Comparison of ENCODE assay signal across 17 cellular contexts in genomic region chr20:47257771-47258170, GRCh38.
DNase-seq lines count a peak whose midpoint lies in the region; ATAC-seq, FAIRE-seq and TF ChIP-seq lines count a peak whose summit lies in the region.
"Had no signal": no experiment of that assay in that cellular context is flagged by ENCODE, and none has a peak within 500 bp of the region (broad histone marks: within the 10 kb centered on the region; RNA-seq: fewer than 3 reads in every experiment).

No MANE protein-coding gene starts in this region.

- H3K4me2 ChIP-seq in astrocyte (ENCODE audit: low read length) (no peak overlapping the region), mesenchymal stem cell (ENCODE audit: low read length, poor library complexity, severe bottlenecking) (no peak overlapping the region), Karpas-422 (ENCODE audit: low read depth, low read length, poor library complexity, severe bottlenecking) (no peak overlapping the region)

- H3K9me3 Mint-ChIP-seq in stimulated activated naive CD8-positive, alpha-beta T cell treated with anti-CD3 and anti-CD28 coated beads, Interleukin-15, Interleukin-2, amounts not matched to agents 100 ng/mL and 50 ng/mL, for 24 hours: no peaks in the 10 kb centered on the region
- no peaks in the 10 kb centered on the region for H3K9me3 Mint-ChIP-seq in astrocyte (ENCODE audit: unreplicated experiment)
- H3K9me3 Mint-ChIP-seq: stimulated activated naive CD8-positive, alpha-beta T cell treated with anti-CD3 and anti-CD28 coated beads, Interleukin-15, amount 100 ng/mL, for 72 hours had no signal

- H3K9ac ChIP-seq in astrocyte (ENCODE audit: low read length) (peak overlapping the region; percentile 61), mesenchymal stem cell (ENCODE audit: low read length) (peak overlapping the region; percentile 62), Karpas-422 (ENCODE audit: low read length) (no peak overlapping the region)

- H4K91ac ChIP-seq in mesenchymal stem cell (ENCODE audit: low read length): no peak overlapping the region

- H3K4me3 ChIP-seq in astrocyte (ENCODE audit: insufficient read depth, low read depth, low read length) (no peak overlapping the region), mesenchymal stem cell (ENCODE audit: insufficient read depth in 1 of 2, low read depth in 1 of 2, low read length in 2 of 2) (no peak overlapping the region), Karpas-422 (ENCODE audit: low read length) (no peak overlapping the region)

- peaks cover 22% of the 10 kb centered on the region for H3K79me2 ChIP-seq in astrocyte (ENCODE audit: insufficient read depth, low read length)
- H3K79me2 ChIP-seq in Karpas-422 (ENCODE audit: low read length): peaks cover 81% of the 10 kb centered on the region

- ATAC-seq in stimulated activated naive CD8-positive, alpha-beta T cell treated with anti-CD3 and anti-CD28 coated beads, Interleukin-15, Interleukin-2, amounts not matched to agents 100 U/mL and 50 U/mL, for 24 hours: no peak
- no peak for ATAC-seq in foreskin keratinocyte
- no peak for ATAC-seq in HG03457 (IDR thresholded peaks at IDR 0.05; ENCODE audit: unreplicated experiment)
- ATAC-seq: stimulated activated naive CD8-positive, alpha-beta T cell treated with anti-CD3 and anti-CD28 coated beads, Interleukin-15, amount 100 ng/mL, for 72 hours had no signal

- FAIRE-seq in astrocyte (lab: Jason Lieb, UNC): no peak
- FAIRE-seq: G401.6, H1 had no signal

- peaks cover 31% of the 10 kb centered on the region for H3K4me1 Mint-ChIP-seq in stimulated activated naive CD8-positive, alpha-beta T cell treated with anti-CD3 and anti-CD28 coated beads, Interleukin-15, Interleukin-2, amounts not matched to agents 100 ng/mL and 50 ng/mL, for 24 hours (ENCODE audit: low read depth)
- H3K4me1 Mint-ChIP-seq in astrocyte (ENCODE audit: low read depth, unreplicated experiment): peaks cover 29% of the 10 kb centered on the region

- H4K20me1 ChIP-seq in astrocyte (ENCODE audit: insufficient read depth, low read length) (no peaks in the 10 kb centered on the region), Karpas-422 (ENCODE audit: insufficient read depth, low read depth, low read length) (no peaks in the 10 kb centered on the region)

- TF ChIP-seq CTCF in astrocyte (IDR thresholded peaks at IDR 0.05; ENCODE audit: insufficient read depth, low read depth, low read length) (no peak), foreskin keratinocyte (conservative IDR thresholded peaks at IDR 0.05) (no peak)

- WGBS in mesenchymal stem cell: 99% methylated on average over 3 of the region's 3 CpGs

- H3K9me3 ChIP-seq in astrocyte (ENCODE audit: insufficient read depth, low read depth, low read length) (no peaks in the 10 kb centered on the region), mesenchymal stem cell (ENCODE audit: control insufficient read depth, low read length) (no peaks in the 10 kb centered on the region), Karpas-422 (ENCODE audit: low read length) (no peaks in the 10 kb centered on the region)

- H3K23ac ChIP-seq in mesenchymal stem cell (ENCODE audit: low read length in 2 of 2): no peak overlapping the region

- peaks cover 27% of the 10 kb centered on the region for H3K4me1 ChIP-seq in astrocyte (ENCODE audit: insufficient read depth, low read length)
- H3K4me1 ChIP-seq in mesenchymal stem cell (ENCODE audit: control insufficient read depth, insufficient read depth, low read depth, low read length): peaks cover 4% of the 10 kb centered on the region
- H3K4me1 ChIP-seq in foreskin keratinocyte: no peaks in the 10 kb centered on the region
- peaks cover 33% of the 10 kb centered on the region for H3K4me1 ChIP-seq in Karpas-422 (ENCODE audit: low read length)

- H3K9me2 ChIP-seq in Karpas-422 (replicated peaks; ENCODE audit: insufficient read depth, low read length): no peaks in the 10 kb centered on the region

- no peaks in the 10 kb centered on the region for H3K27me3 Mint-ChIP-seq in stimulated activated naive CD8-positive, alpha-beta T cell treated with anti-CD3 and anti-CD28 coated beads, Interleukin-15, Interleukin-2, amounts not matched to agents 100 ng/mL and 50 ng/mL, for 24 hours
- H3K27me3 Mint-ChIP-seq in astrocyte (ENCODE audit: low read depth, unreplicated experiment): no peaks in the 10 kb centered on the region
- H3K27me3 Mint-ChIP-seq: activated naive CD8-positive, alpha-beta T cell; stimulated activated naive CD8-positive, alpha-beta T cell treated with anti-CD3 and anti-CD28 coated beads, Interleukin-15, amount 100 ng/mL, for 72 hours had no signal

- H3K14ac ChIP-seq in mesenchymal stem cell (ENCODE audit: low read length in 2 of 2): no peak overlapping the region

- peak overlapping the region; percentile 46 for H3K27ac Mint-ChIP-seq in stimulated activated naive CD8-positive, alpha-beta T cell treated with anti-CD3 and anti-CD28 coated beads, Interleukin-15, Interleukin-2, amounts not matched to agents 100 ng/mL and 50 ng/mL, for 24 hours
- H3K27ac Mint-ChIP-seq in astrocyte (ENCODE audit: unreplicated experiment): peak overlapping the region; percentile 97

- no peak overlapping the region for H2AK5ac ChIP-seq in mesenchymal stem cell (ENCODE audit: low read length, severe bottlenecking)

- peaks cover 53% of the 10 kb centered on the region for H3K36me3 Mint-ChIP-seq in stimulated activated naive CD8-positive, alpha-beta T cell treated with anti-CD3 and anti-CD28 coated beads, Interleukin-15, Interleukin-2, amounts not matched to agents 100 ng/mL and 50 ng/mL, for 24 hours (ENCODE audit: low read depth)
- H3K36me3 Mint-ChIP-seq in astrocyte (ENCODE audit: low read depth, unreplicated experiment): peaks cover 28% of the 10 kb centered on the region

- peak overlapping the region; percentile 89 for H3K27ac ChIP-seq in astrocyte (ENCODE audit: low read depth, low read length)
- H3K27ac ChIP-seq in mesenchymal stem cell (ENCODE audit: low read length, poor library complexity, severe bottlenecking): no peak overlapping the region
- H3K27ac ChIP-seq in foreskin keratinocyte: no peak overlapping the region
- H3K27ac ChIP-seq in Karpas-422 (ENCODE audit: low read length): no peak overlapping the region

- H2BK12ac ChIP-seq in mesenchymal stem cell (ENCODE audit: low read length in 2 of 2): no peak overlapping the region

- H2BK120ac ChIP-seq in mesenchymal stem cell (ENCODE audit: low read depth, low read length): no peak overlapping the region

- peaks cover 42% of the 10 kb centered on the region for H3K79me1 ChIP-seq in mesenchymal stem cell (replicated peaks; ENCODE audit: low read length, poor library complexity, severe bottlenecking)

- H3K27me3 ChIP-seq in astrocyte (ENCODE audit: insufficient read depth, low read length): no peaks in the 10 kb centered on the region
- no peaks in the 10 kb centered on the region for H3K27me3 ChIP-seq in mesenchymal stem cell (ENCODE audit: control insufficient read depth in 1 of 2, insufficient read depth in 1 of 2, low read length in 2 of 2)
- no peaks in the 10 kb centered on the region for H3K27me3 ChIP-seq in foreskin keratinocyte
- H3K27me3 ChIP-seq in Karpas-422 (ENCODE audit: low read length): no peaks in the 10 kb centered on the region

- no peak overlapping the region for H2BK15ac ChIP-seq in mesenchymal stem cell (ENCODE audit: low read depth, poor library complexity, severe bottlenecking)

- no peak for DNase-seq in stimulated activated naive CD8-positive, alpha-beta T cell treated with anti-CD3 and anti-CD28 coated beads, Interleukin-15, Interleukin-2, amounts not matched to agents 100 U/mL and 50 U/mL, for 24 hours
- no peak for DNase-seq in astrocyte (ENCODE audit: low read depth)
- DNase-seq in mesenchymal stem cell: no peak
- no peak for DNase-seq in foreskin keratinocyte
- no peak for DNase-seq in Karpas-422
- DNase-seq in GOT3 (lab: John Stamatoyannopoulos, UW): no peak
- DNase-seq: effector CD8-positive, alpha-beta T cell; NCI-H1417 treated with DMSO at 0.1 percent for 48 hours; posterior cingulate gyrus; SHP77; stimulated activated naive CD8-positive, alpha-beta T cell treated with anti-CD3 and anti-CD28 coated beads, Interleukin-15, amount 100 ng/mL, for 72 hours; T-helper 2 cell had no signal

- H3K4me3 Mint-ChIP-seq in stimulated activated naive CD8-positive, alpha-beta T cell treated with anti-CD3 and anti-CD28 coated beads, Interleukin-15, Interleukin-2, amounts not matched to agents 100 ng/mL and 50 ng/mL, for 24 hours: no peak overlapping the region
- H3K4me3 Mint-ChIP-seq in astrocyte (ENCODE audit: unreplicated experiment): no peak overlapping the region
- H3K4me3 Mint-ChIP-seq: activated naive CD8-positive, alpha-beta T cell; stimulated activated naive CD8-positive, alpha-beta T cell treated with anti-CD3 and anti-CD28 coated beads, Interleukin-15, amount 100 ng/mL, for 72 hours had no signal

- no peak overlapping the region for H2BK5ac ChIP-seq in mesenchymal stem cell (ENCODE audit: low read depth, low read length, poor library complexity, severe bottlenecking)

- no peak overlapping the region for H2AFZ ChIP-seq in astrocyte (ENCODE audit: low read depth, low read length)
- no peak overlapping the region for H2AFZ ChIP-seq in mesenchymal stem cell (ENCODE audit: low read depth, low read length)
- no peak overlapping the region for H2AFZ ChIP-seq in Karpas-422 (ENCODE audit: low read length)

- no peak overlapping the region for H3K18ac ChIP-seq in mesenchymal stem cell (ENCODE audit: low read depth in 1 of 2, low read length in 2 of 2)

- no peak overlapping the region for H4K8ac ChIP-seq in mesenchymal stem cell (ENCODE audit: low read length)

- H3K36me3 ChIP-seq in astrocyte (ENCODE audit: insufficient read depth, low read length): peaks cover 19% of the 10 kb centered on the region
- peaks cover 39 to 54% of the 10 kb centered on the region in 2 experiments for H3K36me3 ChIP-seq in mesenchymal stem cell (ENCODE audit: control insufficient read depth in 1 of 2, insufficient read depth in 2 of 2, low read depth in 1 of 2, low read length in 2 of 2)
- peaks cover 55% of the 10 kb centered on the region for H3K36me3 ChIP-seq in Karpas-422 (ENCODE audit: insufficient read depth, low read length)

- H3K4ac ChIP-seq in mesenchymal stem cell (ENCODE audit: low read depth in 1 of 2, low read length in 2 of 2): no peak overlapping the region
